In the genomic region with DNA sequence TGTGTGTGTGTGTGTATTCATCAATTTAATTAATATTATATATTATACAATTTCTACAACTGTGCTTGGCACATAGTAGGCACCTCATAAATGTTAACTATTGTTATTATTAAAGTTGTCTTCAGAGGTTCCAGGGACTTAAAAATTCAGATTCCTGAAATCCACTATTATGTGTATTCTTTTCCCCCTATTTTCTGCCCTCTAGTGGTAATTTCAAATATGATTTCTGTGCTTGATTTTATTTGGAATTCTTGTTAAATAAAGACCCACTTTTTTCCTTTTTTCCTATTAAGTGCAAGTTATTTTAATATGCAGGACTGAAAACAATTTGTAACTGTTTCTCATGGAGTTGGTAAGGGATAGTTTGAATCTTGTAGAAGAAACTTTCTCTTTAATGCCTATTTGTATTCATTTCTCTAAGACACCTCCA, we compare ENCODE assay signal across 8 cellular contexts.
DNase-seq lines count a peak whose midpoint lies in the region; FAIRE-seq and TF ChIP-seq lines count a peak whose summit lies in the region.
"Not testable (repeated sequence)": the region's sequence is repeated elsewhere in the genome, so short reads cannot be mapped to it uniquely, and the experiment has no call there.

No MANE protein-coding gene starts in this region.

- H3K27ac ChIP-seq in smooth muscle cell (ENCODE audit: low read depth), result not testable (repeated sequence)

- H2AFZ ChIP-seq in smooth muscle cell (ENCODE audit: low read depth), result not testable (repeated sequence)

- not testable (repeated sequence) for H3K4me1 ChIP-seq in smooth muscle cell (ENCODE audit: low read depth)

- DNase-seq in CD1c-positive myeloid dendritic cell (ENCODE audit: extremely low spot score) (peak; percentile 15), HT-29 (ENCODE audit: low spot score) (peak; percentile 35), NCI-H526 (lab: John Stamatoyannopoulos, UW) (peak; percentile 18 to 41), choroid plexus epithelial cell (ENCODE audit: low read depth) (peak; percentile 12), myocyte (ENCODE audit: low read depth) (peak; percentile 25)
- DNase-seq in frontal cortex (ENCODE audit: low spot score in 2 of 2); smooth muscle cell (lab: John Stamatoyannopoulos, UW; ENCODE audit: unreplicated experiment): not testable (repeated sequence)

- TF ChIP-seq CTCF in choroid plexus epithelial cell (conservative IDR thresholded peaks at IDR 0.05; ENCODE audit: low read depth, low read length), result not testable (repeated sequence)
- TF ChIP-seq CTCF in smooth muscle cell (IDR thresholded peaks at IDR 0.05; ENCODE audit: borderline replicate concordance, insufficient read depth, poor library complexity, severe bottlenecking), result peak; percentile 50

- not testable (repeated sequence) for H3K4me3 ChIP-seq in choroid plexus epithelial cell (ENCODE audit: low read depth, low read length); smooth muscle cell

- H4K20me1 ChIP-seq in smooth muscle cell (ENCODE audit: low read depth), result not testable (repeated sequence)

- not testable (repeated sequence) for H3K9ac ChIP-seq in smooth muscle cell (ENCODE audit: low read depth)

- not testable (repeated sequence) for H3K79me2 ChIP-seq in smooth muscle cell (ENCODE audit: low read depth)

- not testable (repeated sequence) for H3K36me3 ChIP-seq in smooth muscle cell (ENCODE audit: low read depth)

- not testable (repeated sequence) for H3K27me3 ChIP-seq in smooth muscle cell (ENCODE audit: low read depth)

- H3K9me3 ChIP-seq in smooth muscle cell (replicated peaks; ENCODE audit: low read depth), result not testable (repeated sequence)

- FAIRE-seq in TTC549 (lab: Jason Lieb, UNC) (peak; percentile 95), frontal cortex (lab: Jason Lieb, UNC) (peak; percentile 98)

- not testable (repeated sequence) for H3F3A ChIP-seq in smooth muscle cell (ENCODE audit: low read depth)

- H3K4me2 ChIP-seq in smooth muscle cell, result not testable (repeated sequence)
